Comparison of ENCODE assay signal across 8 cellular contexts in genomic region chr17:56835259-56835575, GRCh38. TPM values are rescaled to one million over a fixed set of nuclear protein-coding genes. Genes with fewer than 3 reads are reported as not detected.
DNase-seq lines count a peak whose midpoint lies in the region; ATAC-seq lines count a peak whose summit lies in the region.

No MANE protein-coding gene starts in this region.

- ATAC-seq in T-helper 17 cell (no peak), HG03521 (IDR thresholded peaks at IDR 0.05; ENCODE audit: unreplicated experiment) (no peak)
- no peak for ATAC-seq in stimulated activated naive CD8-positive, alpha-beta T cell treated with anti-CD3 and anti-CD28 coated beads, Interleukin-15, amount 100 ng/mL, for 72 hours

- no peaks in the 10 kb centered on the region for H3K27me3 Mint-ChIP-seq in T-helper 17 cell
- H3K27me3 Mint-ChIP-seq in stimulated activated naive CD8-positive, alpha-beta T cell treated with anti-CD3 and anti-CD28 coated beads, Interleukin-15, amount 100 ng/mL, for 72 hours, result no peaks in the 10 kb centered on the region

- H3K9me3 ChIP-seq in T-helper 17 cell (ENCODE audit: control insufficient read depth, low read length, poor library complexity, severe bottlenecking) (no peaks in the 10 kb centered on the region), iPS DF 6.9 (ENCODE audit: control insufficient read depth, insufficient read depth, low read length) (no peaks in the 10 kb centered on the region)

- H3K27me3 ChIP-seq in iPS DF 6.9 (ENCODE audit: control insufficient read depth, insufficient read depth, low read length), result no peaks in the 10 kb centered on the region; the same call in 1 of the 2 replicates

- no peaks in the 10 kb centered on the region; the same call in 1 of the 2 replicates for H3K36me3 ChIP-seq in iPS DF 6.9 (ENCODE audit: control insufficient read depth, insufficient read depth, low read length)

- peak overlapping the region; percentile 95 for H3K4me3 Mint-ChIP-seq in T-helper 17 cell
- peak overlapping the region; percentile 96 for H3K4me3 Mint-ChIP-seq in stimulated activated naive CD8-positive, alpha-beta T cell treated with anti-CD3 and anti-CD28 coated beads, Interleukin-15, amount 100 ng/mL, for 72 hours

- peak; percentile 8 for DNase-seq in NCI-H2107 treated with DMSO at 0.1 percent for 48 hours (lab: John Stamatoyannopoulos, UW; ENCODE audit: unreplicated experiment)
- DNase-seq in NCI-H2107 (lab: John Stamatoyannopoulos, UW), result no peak
- no peak for DNase-seq in T-helper 17 cell
- no peak for DNase-seq in iPS DF 6.9 (ENCODE audit: low read depth, low spot score)
- DNase-seq in stimulated activated naive CD8-positive, alpha-beta T cell treated with anti-CD3 and anti-CD28 coated beads, Interleukin-15, amount 100 ng/mL, for 72 hours, result no peak
- DNase-seq in hepatic stellate cell (ENCODE audit: low spot score), result no peak
- no peak for DNase-seq in kidney glomerular epithelial cell (lab: John Stamatoyannopoulos, UW)

- peak overlapping the region; percentile 93 for H3K27ac Mint-ChIP-seq in T-helper 17 cell
- H3K27ac Mint-ChIP-seq in stimulated activated naive CD8-positive, alpha-beta T cell treated with anti-CD3 and anti-CD28 coated beads, Interleukin-15, amount 100 ng/mL, for 72 hours, result peak overlapping the region in 1 of 2 donors; percentile 93

- peaks cover 41% of the 10 kb centered on the region for H3K4me1 Mint-ChIP-seq in T-helper 17 cell
- H3K4me1 Mint-ChIP-seq in stimulated activated naive CD8-positive, alpha-beta T cell treated with anti-CD3 and anti-CD28 coated beads, Interleukin-15, amount 100 ng/mL, for 72 hours, result peaks cover 65% of the 10 kb centered on the region

- H3K4me1 ChIP-seq in iPS DF 6.9 (ENCODE audit: control insufficient read depth, insufficient read depth, low read length), result peaks cover 3% of the 10 kb centered on the region; the same call in 1 of the 2 replicates

- H3K9me3 Mint-ChIP-seq in stimulated activated naive CD8-positive, alpha-beta T cell treated with anti-CD3 and anti-CD28 coated beads, Interleukin-15, amount 100 ng/mL, for 72 hours, result no peaks in the 10 kb centered on the region

- no CpG with 5 or more reads among the region's 6 CpGs for WGBS in iPS DF 6.9 (ENCODE audit: insufficient coverage, insufficient read length)

- no peak overlapping the region for H3K27ac ChIP-seq in iPS DF 6.9 (ENCODE audit: low read length)

- peaks cover 3% of the 10 kb centered on the region for H3K36me3 Mint-ChIP-seq in T-helper 17 cell (ENCODE audit: low read depth)

- H3K4me3 ChIP-seq in iPS DF 6.9 (ENCODE audit: low read length), result peak overlapping the region; percentile 68; the same call in 1 of the 2 replicates

RNA-seq across cellular contexts. Expression of gene DGKE, which starts 1.3 kb away (rescaled TPM):
- 10 to 100 TPM; 29.1 to 38.2 TPM for total RNA-seq in T-helper 17 cell

RNA-seq across cellular contexts. Expression of gene C17orf67, which starts 1.5 kb away (rescaled TPM):
- 1 to 10 TPM; 4.1 to 6.6 TPM for total RNA-seq in T-helper 17 cell
